ENCODE assay signal across 1 cellular context in the genomic region with DNA sequence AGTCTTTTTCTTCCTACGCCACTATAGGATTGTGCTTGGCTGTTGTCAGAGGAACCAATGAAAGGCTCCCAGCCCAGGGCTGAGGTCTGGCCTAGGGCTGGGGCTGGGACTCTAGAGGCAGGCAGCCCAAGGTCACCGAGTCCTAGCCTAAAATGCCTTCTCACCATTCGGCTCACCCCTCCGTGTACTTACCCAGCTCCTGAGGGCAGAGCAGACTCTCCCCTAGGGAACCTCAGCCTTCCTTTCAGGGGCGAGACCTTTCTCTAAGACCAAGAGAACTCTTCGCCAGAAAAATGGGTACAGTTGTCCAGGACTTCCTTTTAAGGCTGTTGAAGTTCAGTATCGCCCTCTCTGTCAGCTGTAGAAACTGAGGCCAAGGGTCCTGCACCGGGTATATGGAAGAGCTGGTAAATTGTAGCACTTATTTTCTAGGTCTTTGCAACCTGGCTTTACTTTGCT.
TF ChIP-seq lines count a peak whose summit lies in the region.

No MANE protein-coding gene starts in this region.

TF ChIP-seq in HepG2, 621 proteins besides CTCF, POLR2A, EP300 and RAD21 (continued from another document):
- TF ChIP-seq, protein P1, sequence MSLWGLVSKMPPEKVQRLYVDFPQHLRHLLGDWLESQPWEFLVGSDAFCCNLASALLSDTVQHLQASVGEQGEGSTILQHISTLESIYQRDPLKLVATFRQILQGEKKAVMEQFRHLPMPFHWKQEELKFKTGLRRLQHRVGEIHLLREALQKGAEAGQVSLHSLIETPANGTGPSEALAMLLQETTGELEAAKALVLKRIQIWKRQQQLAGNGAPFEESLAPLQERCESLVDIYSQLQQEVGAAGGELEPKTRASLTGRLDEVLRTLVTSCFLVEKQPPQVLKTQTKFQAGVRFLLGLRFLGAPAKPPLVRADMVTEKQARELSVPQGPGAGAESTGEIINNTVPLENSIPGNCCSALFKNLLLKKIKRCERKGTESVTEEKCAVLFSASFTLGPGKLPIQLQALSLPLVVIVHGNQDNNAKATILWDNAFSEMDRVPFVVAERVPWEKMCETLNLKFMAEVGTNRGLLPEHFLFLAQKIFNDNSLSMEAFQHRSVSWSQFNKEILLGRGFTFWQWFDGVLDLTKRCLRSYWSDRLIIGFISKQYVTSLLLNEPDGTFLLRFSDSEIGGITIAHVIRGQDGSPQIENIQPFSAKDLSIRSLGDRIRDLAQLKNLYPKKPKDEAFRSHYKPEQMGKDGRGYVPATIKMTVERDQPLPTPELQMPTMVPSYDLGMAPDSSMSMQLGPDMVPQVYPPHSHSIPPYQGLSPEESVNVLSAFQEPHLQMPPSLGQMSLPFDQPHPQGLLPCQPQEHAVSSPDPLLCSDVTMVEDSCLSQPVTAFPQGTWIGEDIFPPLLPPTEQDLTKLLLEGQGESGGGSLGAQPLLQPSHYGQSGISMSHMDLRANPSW (CRISPR knock-in tag; IDR thresholded peaks at IDR 0.05; ENCODE audit: borderline replicate concordance), result 0 out of 2 replicates have a peak, but pooled peaks have one; percentile 38
- no peak for TF ChIP-seq ZNF746 (CRISPR knock-in tag; IDR thresholded peaks at IDR 0.05)
- TF ChIP-seq ZFP62 (CRISPR knock-in tag; IDR thresholded peaks at IDR 0.05), result no peak
- TF ChIP-seq ZMYM3 (CRISPR knock-in tag; IDR thresholded peaks at IDR 0.05), result peak; percentile 79
- no peak for TF ChIP-seq ZNF251 (CRISPR knock-in tag; IDR thresholded peaks at IDR 0.05)
- TF ChIP-seq SALL2 (CRISPR knock-in tag; IDR thresholded peaks at IDR 0.05), result no peak
- TF ChIP-seq HOXA3 (CRISPR knock-in tag; IDR thresholded peaks at IDR 0.05), result peak; percentile 18; the same call in 1 of the 2 replicates
- TF ChIP-seq, protein P2, sequence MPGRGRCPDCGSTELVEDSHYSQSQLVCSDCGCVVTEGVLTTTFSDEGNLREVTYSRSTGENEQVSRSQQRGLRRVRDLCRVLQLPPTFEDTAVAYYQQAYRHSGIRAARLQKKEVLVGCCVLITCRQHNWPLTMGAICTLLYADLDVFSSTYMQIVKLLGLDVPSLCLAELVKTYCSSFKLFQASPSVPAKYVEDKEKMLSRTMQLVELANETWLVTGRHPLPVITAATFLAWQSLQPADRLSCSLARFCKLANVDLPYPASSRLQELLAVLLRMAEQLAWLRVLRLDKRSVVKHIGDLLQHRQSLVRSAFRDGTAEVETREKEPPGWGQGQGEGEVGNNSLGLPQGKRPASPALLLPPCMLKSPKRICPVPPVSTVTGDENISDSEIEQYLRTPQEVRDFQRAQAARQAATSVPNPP (CRISPR knock-in tag; IDR thresholded peaks at IDR 0.05), result no peak
- no peak for TF ChIP-seq HNF4G (IDR thresholded peaks at IDR 0.05; ENCODE audit: borderline replicate concordance, low read depth, low read length)
- no peak for TF ChIP-seq HNF4G (CRISPR knock-in tag; IDR thresholded peaks at IDR 0.05; ENCODE audit: borderline replicate concordance, low read depth)
- TF ChIP-seq ZNF782 (CRISPR knock-in tag; IDR thresholded peaks at IDR 0.05; ENCODE audit: borderline replicate concordance), result 0 out of 2 replicates have a peak, but pooled peaks have one; percentile 32
- TF ChIP-seq, protein P3, sequence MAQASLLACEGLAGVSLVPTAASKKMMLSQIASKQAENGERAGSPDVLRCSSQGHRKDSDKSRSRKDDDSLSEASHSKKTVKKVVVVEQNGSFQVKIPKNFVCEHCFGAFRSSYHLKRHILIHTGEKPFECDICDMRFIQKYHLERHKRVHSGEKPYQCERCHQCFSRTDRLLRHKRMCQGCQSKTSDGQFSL (CRISPR knock-in tag; IDR thresholded peaks at IDR 0.05), result no peak
- TF ChIP-seq NKX3-1 (CRISPR knock-in tag; IDR thresholded peaks at IDR 0.05), result 0 out of 2 replicates have a peak, but pooled peaks have one; percentile 18
- TF ChIP-seq ARID2 (CRISPR knock-in tag; IDR thresholded peaks at IDR 0.05; ENCODE audit: borderline replicate concordance), result no peak
- TF ChIP-seq, protein P4, sequence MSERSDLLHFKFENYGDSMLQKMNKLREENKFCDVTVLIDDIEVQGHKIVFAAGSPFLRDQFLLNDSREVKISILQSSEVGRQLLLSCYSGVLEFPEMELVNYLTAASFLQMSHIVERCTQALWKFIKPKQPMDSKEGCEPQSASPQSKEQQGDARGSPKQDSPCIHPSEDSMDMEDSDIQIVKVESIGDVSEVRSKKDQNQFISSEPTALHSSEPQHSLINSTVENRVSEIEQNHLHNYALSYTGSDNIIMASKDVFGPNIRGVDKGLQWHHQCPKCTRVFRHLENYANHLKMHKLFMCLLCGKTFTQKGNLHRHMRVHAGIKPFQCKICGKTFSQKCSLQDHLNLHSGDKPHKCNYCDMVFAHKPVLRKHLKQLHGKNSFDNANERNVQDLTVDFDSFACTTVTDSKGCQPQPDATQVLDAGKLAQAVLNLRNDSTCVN (CRISPR knock-in tag; IDR thresholded peaks at IDR 0.05; ENCODE audit: borderline replicate concordance), result peak; percentile 67; the same call in 1 of the 2 replicates
- TF ChIP-seq, protein P5, sequence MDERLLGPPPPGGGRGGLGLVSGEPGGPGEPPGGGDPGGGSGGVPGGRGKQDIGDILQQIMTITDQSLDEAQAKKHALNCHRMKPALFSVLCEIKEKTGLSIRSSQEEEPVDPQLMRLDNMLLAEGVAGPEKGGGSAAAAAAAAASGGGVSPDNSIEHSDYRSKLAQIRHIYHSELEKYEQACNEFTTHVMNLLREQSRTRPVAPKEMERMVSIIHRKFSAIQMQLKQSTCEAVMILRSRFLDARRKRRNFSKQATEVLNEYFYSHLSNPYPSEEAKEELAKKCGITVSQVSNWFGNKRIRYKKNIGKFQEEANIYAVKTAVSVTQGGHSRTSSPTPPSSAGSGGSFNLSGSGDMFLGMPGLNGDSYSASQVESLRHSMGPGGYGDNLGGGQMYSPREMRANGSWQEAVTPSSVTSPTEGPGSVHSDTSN (CRISPR knock-in tag; IDR thresholded peaks at IDR 0.05), result no peak
- TF ChIP-seq MIER3 (CRISPR knock-in tag; IDR thresholded peaks at IDR 0.05; ENCODE audit: borderline replicate concordance), result no peak; the same call in 1 of the 2 replicates
- TF ChIP-seq, protein P6, sequence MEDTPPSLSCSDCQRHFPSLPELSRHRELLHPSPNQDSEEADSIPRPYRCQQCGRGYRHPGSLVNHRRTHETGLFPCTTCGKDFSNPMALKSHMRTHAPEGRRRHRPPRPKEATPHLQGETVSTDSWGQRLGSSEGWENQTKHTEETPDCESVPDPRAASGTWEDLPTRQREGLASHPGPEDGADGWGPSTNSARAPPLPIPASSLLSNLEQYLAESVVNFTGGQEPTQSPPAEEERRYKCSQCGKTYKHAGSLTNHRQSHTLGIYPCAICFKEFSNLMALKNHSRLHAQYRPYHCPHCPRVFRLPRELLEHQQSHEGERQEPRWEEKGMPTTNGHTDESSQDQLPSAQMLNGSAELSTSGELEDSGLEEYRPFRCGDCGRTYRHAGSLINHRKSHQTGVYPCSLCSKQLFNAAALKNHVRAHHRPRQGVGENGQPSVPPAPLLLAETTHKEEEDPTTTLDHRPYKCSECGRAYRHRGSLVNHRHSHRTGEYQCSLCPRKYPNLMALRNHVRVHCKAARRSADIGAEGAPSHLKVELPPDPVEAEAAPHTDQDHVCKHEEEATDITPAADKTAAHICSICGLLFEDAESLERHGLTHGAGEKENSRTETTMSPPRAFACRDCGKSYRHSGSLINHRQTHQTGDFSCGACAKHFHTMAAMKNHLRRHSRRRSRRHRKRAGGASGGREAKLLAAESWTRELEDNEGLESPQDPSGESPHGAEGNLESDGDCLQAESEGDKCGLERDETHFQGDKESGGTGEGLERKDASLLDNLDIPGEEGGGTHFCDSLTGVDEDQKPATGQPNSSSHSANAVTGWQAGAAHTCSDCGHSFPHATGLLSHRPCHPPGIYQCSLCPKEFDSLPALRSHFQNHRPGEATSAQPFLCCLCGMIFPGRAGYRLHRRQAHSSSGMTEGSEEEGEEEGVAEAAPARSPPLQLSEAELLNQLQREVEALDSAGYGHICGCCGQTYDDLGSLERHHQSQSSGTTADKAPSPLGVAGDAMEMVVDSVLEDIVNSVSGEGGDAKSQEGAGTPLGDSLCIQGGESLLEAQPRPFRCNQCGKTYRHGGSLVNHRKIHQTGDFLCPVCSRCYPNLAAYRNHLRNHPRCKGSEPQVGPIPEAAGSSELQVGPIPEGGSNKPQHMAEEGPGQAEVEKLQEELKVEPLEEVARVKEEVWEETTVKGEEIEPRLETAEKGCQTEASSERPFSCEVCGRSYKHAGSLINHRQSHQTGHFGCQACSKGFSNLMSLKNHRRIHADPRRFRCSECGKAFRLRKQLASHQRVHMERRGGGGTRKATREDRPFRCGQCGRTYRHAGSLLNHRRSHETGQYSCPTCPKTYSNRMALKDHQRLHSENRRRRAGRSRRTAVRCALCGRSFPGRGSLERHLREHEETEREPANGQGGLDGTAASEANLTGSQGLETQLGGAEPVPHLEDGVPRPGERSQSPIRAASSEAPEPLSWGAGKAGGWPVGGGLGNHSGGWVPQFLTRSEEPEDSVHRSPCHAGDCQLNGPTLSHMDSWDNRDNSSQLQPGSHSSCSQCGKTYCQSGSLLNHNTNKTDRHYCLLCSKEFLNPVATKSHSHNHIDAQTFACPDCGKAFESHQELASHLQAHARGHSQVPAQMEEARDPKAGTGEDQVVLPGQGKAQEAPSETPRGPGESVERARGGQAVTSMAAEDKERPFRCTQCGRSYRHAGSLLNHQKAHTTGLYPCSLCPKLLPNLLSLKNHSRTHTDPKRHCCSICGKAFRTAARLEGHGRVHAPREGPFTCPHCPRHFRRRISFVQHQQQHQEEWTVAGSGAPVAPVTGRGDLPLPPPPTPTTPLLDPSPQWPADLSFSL (CRISPR knock-in tag; IDR thresholded peaks at IDR 0.05), result no peak
- no peak for TF ChIP-seq ZNF446 (CRISPR knock-in tag; IDR thresholded peaks at IDR 0.05)
